Comparison of ENCODE assay signal across 1 cellular context in genomic region chr2:182586426-182586825, GRCh38.
TF ChIP-seq lines count a peak whose summit lies in the region.

No MANE protein-coding gene starts in this region.

TF ChIP-seq in WTC11, 78 proteins besides CTCF, POLR2A, EP300 and RAD21 (continued from another document):
- no peak for TF ChIP-seq ZNF281 (CRISPR knock-in tag; IDR thresholded peaks at IDR 0.05)
- no peak for TF ChIP-seq MLX (CRISPR knock-in tag; IDR thresholded peaks at IDR 0.05)
- no peak for TF ChIP-seq ZNF232 (CRISPR knock-in tag; IDR thresholded peaks at IDR 0.05)
- TF ChIP-seq NFATC4 (CRISPR knock-in tag; IDR thresholded peaks at IDR 0.05) = no peak
- no peak for TF ChIP-seq E2F5 (CRISPR knock-in tag; IDR thresholded peaks at IDR 0.05)
